Comparison of ENCODE assay signal across 1 cellular context in the genomic region with DNA sequence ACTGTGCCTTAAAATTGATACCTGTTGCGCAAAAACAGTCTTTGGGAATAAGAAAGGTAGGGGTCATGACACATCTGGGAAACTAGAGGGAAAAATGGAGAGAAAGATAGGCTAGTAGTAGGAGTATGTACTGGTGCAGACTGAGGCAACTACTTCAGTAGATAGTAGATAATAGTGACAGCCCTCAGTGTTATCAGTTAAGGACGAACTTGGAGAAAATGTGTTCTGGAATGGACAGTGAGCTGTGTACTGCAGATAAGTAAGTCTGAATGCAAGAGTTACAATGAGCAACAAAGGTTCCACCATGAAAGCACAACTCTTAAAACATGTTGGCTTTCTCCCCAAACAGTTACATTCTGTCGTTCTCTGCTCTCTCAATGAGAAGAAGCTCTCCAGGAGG.
TF ChIP-seq lines count a peak whose summit lies in the region.

No MANE protein-coding gene starts in this region.

TF ChIP-seq in K562, 482 proteins besides CTCF, POLR2A, EP300 and RAD21 (continued from another document and continues in another):
- TF ChIP-seq, protein P1, sequence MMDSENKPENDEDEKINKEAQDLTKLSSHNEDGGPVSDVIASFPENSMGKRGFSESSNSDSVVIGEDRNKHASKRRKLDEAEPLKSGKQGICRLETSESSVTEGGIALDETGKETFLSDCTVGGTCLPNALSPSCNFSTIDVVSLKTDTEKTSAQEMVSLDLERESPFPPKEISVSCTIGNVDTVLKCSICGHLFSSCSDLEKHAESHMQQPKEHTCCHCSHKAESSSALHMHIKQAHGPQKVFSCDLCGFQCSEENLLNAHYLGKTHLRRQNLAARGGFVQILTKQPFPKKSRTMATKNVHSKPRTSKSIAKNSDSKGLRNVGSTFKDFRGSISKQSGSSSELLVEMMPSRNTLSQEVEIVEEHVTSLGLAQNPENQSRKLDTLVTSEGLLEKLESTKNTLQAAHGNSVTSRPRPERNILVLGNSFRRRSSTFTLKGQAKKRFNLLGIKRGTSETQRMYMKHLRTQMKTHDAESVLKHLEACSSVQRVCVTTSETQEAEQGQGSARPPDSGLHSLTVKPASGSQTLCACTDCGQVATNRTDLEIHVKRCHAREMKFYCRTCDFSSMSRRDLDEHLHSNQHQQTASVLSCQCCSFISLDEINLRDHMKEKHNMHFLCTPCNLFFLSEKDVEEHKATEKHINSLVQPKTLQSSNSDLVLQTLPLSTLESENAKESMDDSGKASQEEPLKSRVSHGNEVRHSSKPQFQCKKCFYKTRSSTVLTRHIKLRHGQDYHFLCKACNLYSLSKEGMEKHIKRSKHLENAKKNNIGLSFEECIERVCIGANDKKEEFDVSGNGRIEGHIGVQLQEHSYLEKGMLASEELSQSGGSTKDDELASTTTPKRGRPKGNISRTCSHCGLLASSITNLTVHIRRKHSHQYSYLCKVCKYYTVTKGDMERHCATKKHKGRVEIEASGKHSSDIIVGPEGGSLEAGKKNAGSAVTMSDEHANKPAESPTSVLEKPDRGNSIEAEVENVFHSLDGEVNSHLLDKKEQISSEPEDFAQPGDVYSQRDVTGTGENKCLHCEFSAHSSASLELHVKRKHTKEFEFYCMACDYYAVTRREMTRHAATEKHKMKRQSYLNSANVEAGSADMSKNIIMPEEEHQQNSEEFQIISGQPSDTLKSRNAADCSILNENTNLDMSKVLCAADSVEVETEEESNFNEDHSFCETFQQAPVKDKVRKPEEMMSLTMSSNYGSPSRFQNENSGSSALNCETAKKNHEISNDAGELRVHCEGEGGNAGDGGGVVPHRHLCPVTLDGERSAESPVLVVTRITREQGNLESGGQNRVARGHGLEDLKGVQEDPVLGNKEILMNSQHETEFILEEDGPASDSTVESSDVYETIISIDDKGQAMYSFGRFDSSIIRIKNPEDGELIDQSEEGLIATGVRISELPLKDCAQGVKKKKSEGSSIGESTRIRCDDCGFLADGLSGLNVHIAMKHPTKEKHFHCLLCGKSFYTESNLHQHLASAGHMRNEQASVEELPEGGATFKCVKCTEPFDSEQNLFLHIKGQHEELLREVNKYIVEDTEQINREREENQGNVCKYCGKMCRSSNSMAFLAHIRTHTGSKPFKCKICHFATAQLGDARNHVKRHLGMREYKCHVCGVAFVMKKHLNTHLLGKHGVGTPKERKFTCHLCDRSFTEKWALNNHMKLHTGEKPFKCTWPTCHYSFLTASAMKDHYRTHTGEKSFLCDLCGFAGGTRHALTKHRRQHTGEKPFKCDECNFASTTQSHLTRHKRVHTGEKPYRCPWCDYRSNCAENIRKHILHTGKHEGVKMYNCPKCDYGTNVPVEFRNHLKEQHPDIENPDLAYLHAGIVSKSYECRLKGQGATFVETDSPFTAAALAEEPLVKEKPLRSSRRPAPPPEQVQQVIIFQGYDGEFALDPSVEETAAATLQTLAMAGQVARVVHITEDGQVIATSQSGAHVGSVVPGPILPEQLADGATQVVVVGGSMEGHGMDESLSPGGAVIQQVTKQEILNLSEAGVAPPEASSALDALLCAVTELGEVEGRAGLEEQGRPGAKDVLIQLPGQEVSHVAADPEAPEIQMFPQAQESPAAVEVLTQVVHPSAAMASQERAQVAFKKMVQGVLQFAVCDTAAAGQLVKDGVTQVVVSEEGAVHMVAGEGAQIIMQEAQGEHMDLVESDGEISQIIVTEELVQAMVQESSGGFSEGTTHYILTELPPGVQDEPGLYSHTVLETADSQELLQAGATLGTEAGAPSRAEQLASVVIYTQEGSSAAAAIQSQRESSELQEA (IDR thresholded peaks at IDR 0.05; ENCODE audit: low read depth): no peak
- TF ChIP-seq DNMT1 (IDR thresholded peaks at IDR 0.05) (no peak), ZNF507 (tag; conservative IDR thresholded peaks at IDR 0.05) (no peak), ETV6 (IDR thresholded peaks at IDR 0.05; ENCODE audit: borderline replicate concordance in 1 of 2, low read depth in 2 of 2, low read length in 1 of 2) (no peak), ETV6 (CRISPR knock-in tag; IDR thresholded peaks at IDR 0.05; ENCODE audit: borderline replicate concordance) (no peak), MAFK (IDR thresholded peaks at IDR 0.05; ENCODE audit: low read length) (no peak), NCOA1 (IDR thresholded peaks at IDR 0.05; ENCODE audit: low read depth) (no peak), ETV1 (tag; conservative IDR thresholded peaks at IDR 0.05; ENCODE audit: low read depth) (no peak), RB1 (IDR thresholded peaks at IDR 0.05; ENCODE audit: low read depth) (no peak), POLR2G (IDR thresholded peaks at IDR 0.05; ENCODE audit: low read depth, low read length) (no peak), SREBF2 (CRISPR knock-in tag; IDR thresholded peaks at IDR 0.05) (no peak), MEF2A (IDR thresholded peaks at IDR 0.05; ENCODE audit: control insufficient read depth, low read depth, low read length) (no peak), ARID1B (IDR thresholded peaks at IDR 0.05) (peak; percentile 85), CBX2 (IDR thresholded peaks at IDR 0.05; ENCODE audit: insufficient read depth, low read length, poor library complexity, severe bottlenecking) (no peak), HOXB6 (CRISPR knock-in tag; IDR thresholded peaks at IDR 0.05; ENCODE audit: borderline replicate concordance) (no peak), BCL6 (CRISPR knock-in tag; IDR thresholded peaks at IDR 0.05) (no peak), RBM25 (IDR thresholded peaks at IDR 0.05; ENCODE audit: low read depth, low read length, severe bottlenecking) (no peak), SMAD4 (CRISPR knock-in tag; conservative IDR thresholded peaks at IDR 0.05) (no peak), ZNF143 (CRISPR knock-in tag; IDR thresholded peaks at IDR 0.05) (no peak), CC2D1A (IDR thresholded peaks at IDR 0.05) (no peak), SRSF7 (optimal IDR thresholded peaks at IDR 0.05; ENCODE audit: low read depth, low read length) (no peak), KLF16 (IDR thresholded peaks at IDR 0.05) (0 out of 2 replicates have a peak, but pooled peaks have one; percentile 24), ZNF79 (CRISPR knock-in tag; IDR thresholded peaks at IDR 0.05; ENCODE audit: low read depth) (no peak), ZKSCAN3 (CRISPR knock-in tag; IDR thresholded peaks at IDR 0.05) (no peak), NFIC (IDR thresholded peaks at IDR 0.05) (peak; percentile 40; the same call in 1 of the 2 replicates), KLF13 (tag; IDR thresholded peaks at IDR 0.05; ENCODE audit: borderline replicate concordance, low read depth) (no peak), NBN (IDR thresholded peaks at IDR 0.05; ENCODE audit: low read depth) (no peak), RBM34 (IDR thresholded peaks at IDR 0.05; ENCODE audit: borderline replicate concordance, insufficient read depth, low read length) (no peak), NR1H2 (CRISPR knock-in tag; IDR thresholded peaks at IDR 0.05) (no peak)
- TF ChIP-seq, protein P2, sequence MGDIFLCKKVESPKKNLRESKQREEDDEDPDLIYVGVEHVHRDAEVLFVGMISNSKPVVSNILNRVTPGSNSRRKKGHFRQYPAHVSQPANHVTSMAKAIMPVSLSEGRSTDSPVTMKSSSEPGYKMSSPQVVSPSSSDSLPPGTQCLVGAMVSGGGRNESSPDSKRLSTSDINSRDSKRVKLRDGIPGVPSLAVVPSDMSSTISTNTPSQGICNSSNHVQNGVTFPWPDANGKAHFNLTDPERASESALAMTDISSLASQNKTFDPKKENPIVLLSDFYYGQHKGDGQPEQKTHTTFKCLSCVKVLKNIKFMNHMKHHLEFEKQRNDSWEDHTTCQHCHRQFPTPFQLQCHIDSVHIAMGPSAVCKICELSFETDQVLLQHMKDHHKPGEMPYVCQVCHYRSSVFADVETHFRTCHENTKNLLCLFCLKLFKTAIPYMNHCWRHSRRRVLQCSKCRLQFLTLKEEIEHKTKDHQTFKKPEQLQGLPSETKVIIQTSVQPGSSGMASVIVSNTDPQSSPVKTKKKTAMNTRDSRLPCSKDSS (IDR thresholded peaks at IDR 0.05; ENCODE audit: low read depth, partially characterized antibody): no peak
- TF ChIP-seq, protein P3, sequence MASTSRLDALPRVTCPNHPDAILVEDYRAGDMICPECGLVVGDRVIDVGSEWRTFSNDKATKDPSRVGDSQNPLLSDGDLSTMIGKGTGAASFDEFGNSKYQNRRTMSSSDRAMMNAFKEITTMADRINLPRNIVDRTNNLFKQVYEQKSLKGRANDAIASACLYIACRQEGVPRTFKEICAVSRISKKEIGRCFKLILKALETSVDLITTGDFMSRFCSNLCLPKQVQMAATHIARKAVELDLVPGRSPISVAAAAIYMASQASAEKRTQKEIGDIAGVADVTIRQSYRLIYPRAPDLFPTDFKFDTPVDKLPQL (IDR thresholded peaks at IDR 0.05; ENCODE audit: extremely low read depth, insufficient read length): no peak
- TF ChIP-seq, protein P4, sequence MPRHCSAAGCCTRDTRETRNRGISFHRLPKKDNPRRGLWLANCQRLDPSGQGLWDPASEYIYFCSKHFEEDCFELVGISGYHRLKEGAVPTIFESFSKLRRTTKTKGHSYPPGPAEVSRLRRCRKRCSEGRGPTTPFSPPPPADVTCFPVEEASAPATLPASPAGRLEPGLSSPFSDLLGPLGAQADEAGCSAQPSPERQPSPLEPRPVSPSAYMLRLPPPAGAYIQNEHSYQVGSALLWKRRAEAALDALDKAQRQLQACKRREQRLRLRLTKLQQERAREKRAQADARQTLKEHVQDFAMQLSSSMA (CRISPR knock-in tag; IDR thresholded peaks at IDR 0.05): no peak
- TF ChIP-seq, protein P5, sequence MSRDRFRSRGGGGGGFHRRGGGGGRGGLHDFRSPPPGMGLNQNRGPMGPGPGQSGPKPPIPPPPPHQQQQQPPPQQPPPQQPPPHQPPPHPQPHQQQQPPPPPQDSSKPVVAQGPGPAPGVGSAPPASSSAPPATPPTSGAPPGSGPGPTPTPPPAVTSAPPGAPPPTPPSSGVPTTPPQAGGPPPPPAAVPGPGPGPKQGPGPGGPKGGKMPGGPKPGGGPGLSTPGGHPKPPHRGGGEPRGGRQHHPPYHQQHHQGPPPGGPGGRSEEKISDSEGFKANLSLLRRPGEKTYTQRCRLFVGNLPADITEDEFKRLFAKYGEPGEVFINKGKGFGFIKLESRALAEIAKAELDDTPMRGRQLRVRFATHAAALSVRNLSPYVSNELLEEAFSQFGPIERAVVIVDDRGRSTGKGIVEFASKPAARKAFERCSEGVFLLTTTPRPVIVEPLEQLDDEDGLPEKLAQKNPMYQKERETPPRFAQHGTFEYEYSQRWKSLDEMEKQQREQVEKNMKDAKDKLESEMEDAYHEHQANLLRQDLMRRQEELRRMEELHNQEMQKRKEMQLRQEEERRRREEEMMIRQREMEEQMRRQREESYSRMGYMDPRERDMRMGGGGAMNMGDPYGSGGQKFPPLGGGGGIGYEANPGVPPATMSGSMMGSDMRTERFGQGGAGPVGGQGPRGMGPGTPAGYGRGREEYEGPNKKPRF (IDR thresholded peaks at IDR 0.05; ENCODE audit: low read depth, low read length): no peak
- TF ChIP-seq, protein P6, sequence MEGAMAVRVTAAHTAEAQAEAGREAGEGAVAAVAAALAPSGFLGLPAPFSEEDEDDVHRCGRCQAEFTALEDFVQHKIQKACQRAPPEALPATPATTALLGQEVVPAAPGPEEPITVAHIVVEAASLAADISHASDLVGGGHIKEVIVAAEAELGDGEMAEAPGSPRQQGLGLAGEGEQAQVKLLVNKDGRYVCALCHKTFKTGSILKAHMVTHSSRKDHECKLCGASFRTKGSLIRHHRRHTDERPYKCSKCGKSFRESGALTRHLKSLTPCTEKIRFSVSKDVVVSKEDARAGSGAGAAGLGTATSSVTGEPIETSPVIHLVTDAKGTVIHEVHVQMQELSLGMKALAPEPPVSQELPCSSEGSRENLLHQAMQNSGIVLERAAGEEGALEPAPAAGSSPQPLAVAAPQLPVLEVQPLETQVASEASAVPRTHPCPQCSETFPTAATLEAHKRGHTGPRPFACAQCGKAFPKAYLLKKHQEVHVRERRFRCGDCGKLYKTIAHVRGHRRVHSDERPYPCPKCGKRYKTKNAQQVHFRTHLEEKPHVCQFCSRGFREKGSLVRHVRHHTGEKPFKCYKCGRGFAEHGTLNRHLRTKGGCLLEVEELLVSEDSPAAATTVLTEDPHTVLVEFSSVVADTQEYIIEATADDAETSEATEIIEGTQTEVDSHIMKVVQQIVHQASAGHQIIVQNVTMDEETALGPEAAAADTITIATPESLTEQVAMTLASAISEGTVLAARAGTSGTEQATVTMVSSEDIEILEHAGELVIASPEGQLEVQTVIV (CRISPR knock-in tag; IDR thresholded peaks at IDR 0.05; ENCODE audit: borderline replicate concordance): no peak
- TF ChIP-seq, protein P7, sequence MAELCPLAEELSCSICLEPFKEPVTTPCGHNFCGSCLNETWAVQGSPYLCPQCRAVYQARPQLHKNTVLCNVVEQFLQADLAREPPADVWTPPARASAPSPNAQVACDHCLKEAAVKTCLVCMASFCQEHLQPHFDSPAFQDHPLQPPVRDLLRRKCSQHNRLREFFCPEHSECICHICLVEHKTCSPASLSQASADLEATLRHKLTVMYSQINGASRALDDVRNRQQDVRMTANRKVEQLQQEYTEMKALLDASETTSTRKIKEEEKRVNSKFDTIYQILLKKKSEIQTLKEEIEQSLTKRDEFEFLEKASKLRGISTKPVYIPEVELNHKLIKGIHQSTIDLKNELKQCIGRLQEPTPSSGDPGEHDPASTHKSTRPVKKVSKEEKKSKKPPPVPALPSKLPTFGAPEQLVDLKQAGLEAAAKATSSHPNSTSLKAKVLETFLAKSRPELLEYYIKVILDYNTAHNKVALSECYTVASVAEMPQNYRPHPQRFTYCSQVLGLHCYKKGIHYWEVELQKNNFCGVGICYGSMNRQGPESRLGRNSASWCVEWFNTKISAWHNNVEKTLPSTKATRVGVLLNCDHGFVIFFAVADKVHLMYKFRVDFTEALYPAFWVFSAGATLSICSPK (IDR thresholded peaks at IDR 0.05; ENCODE audit: borderline replicate concordance): no peak
- TF ChIP-seq, protein P8, sequence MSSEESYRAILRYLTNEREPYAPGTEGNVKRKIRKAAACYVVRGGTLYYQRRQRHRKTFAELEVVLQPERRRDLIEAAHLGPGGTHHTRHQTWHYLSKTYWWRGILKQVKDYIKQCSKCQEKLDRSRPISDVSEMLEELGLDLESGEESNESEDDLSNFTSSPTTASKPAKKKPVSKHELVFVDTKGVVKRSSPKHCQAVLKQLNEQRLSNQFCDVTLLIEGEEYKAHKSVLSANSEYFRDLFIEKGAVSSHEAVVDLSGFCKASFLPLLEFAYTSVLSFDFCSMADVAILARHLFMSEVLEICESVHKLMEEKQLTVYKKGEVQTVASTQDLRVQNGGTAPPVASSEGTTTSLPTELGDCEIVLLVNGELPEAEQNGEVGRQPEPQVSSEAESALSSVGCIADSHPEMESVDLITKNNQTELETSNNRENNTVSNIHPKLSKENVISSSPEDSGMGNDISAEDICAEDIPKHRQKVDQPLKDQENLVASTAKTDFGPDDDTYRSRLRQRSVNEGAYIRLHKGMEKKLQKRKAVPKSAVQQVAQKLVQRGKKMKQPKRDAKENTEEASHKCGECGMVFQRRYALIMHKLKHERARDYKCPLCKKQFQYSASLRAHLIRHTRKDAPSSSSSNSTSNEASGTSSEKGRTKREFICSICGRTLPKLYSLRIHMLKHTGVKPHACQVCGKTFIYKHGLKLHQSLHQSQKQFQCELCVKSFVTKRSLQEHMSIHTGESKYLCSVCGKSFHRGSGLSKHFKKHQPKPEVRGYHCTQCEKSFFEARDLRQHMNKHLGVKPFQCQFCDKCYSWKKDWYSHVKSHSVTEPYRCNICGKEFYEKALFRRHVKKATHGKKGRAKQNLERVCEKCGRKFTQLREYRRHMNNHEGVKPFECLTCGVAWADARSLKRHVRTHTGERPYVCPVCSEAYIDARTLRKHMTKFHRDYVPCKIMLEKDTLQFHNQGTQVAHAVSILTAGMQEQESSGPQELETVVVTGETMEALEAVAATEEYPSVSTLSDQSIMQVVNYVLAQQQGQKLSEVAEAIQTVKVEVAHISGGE (CRISPR knock-in tag; IDR thresholded peaks at IDR 0.05): peak in 1 of 3 experiments; percentile 53; a peak in 1 of 6 replicates
